In genomic region chr5:141513021-141513626, GRCh38 we compare ENCODE assay signal across 8 cellular contexts. TPM values are rescaled to one million over a fixed set of nuclear protein-coding genes. Genes with fewer than 3 reads are reported as not detected.
DNase-seq lines count a peak whose midpoint lies in the region; ATAC-seq and TF ChIP-seq lines count a peak whose summit lies in the region.

No MANE protein-coding gene starts in this region.

- POLR2A ChIA-PET in AG04449 (lab: Yijun Ruan, JAX): interaction anchor here (0.7 to 3.9 kb wide), 9 partner anchors 10 to 93 kb away, joined by 3 to 13 read pairs (median 6); partner anchors contain the start of genes PCDHGA11, PCDHGA12, PCDHGC3 and PCDHGC5

- in situ Hi-C loops in transverse colon (cut with MboI; ENCODE audit: low pct_ligation_motif_present in 1 of 4, low pct_unique_long_range_greater_than_20kb in 1 of 4, low sequenced_read_pairs in 3 of 4): no loop called here

- H3K36me3 ChIP-seq in transverse colon: peaks cover 0 to 7% (median 0%) of the 10 kb centered on the region in 4 donors

- H3K27ac Mint-ChIP-seq in naive B cell: peak overlapping the region in 5 of 6 donors; percentile 10 to 82 (median 52)

- H3K36me3 Mint-ChIP-seq in naive B cell: peaks cover 11 to 14% of the 10 kb centered on the region in 2 donors

- peak overlapping the region; percentile 81 to 95 (median 90) for H3K4me3 Mint-ChIP-seq in naive B cell

- ATAC-seq in esophagus mucosa (peak; percentile 51), naive B cell (ENCODE audit: low read depth in 2 of 2) (peak; percentile 23 to 40), GM18858 (IDR thresholded peaks at IDR 0.05; ENCODE audit: unreplicated experiment) (no peak), HG03025 (IDR thresholded peaks at IDR 0.05; ENCODE audit: low FRiP score, unreplicated experiment) (no peak)

- H3K9me3 ChIP-seq in transverse colon: no peaks in the 10 kb centered on the region

- intact Hi-C loops in transverse colon (cut with DNase I; ENCODE audit: low total_unique reads): loop anchor here (5.0 kb wide), 1 partner anchor 36 kb away; the partner anchor contains the start of gene PCDHGC3

- no peaks in the 10 kb centered on the region for H3K27me3 Mint-ChIP-seq in naive B cell

- no peak for TF ChIP-seq EP300 in transverse colon (IDR thresholded peaks at IDR 0.05; ENCODE audit: low read depth)

- TF ChIP-seq POLR2A in transverse colon (IDR thresholded peaks at IDR 0.05): no peak

- TF ChIP-seq CTCF in AG04449 (IDR thresholded peaks at IDR 0.05; ENCODE audit: insufficient read depth, low read length, missing control alignments) (no peak), transverse colon (IDR thresholded peaks at IDR 0.05) (no peak)

- WGBS in transverse colon (ENCODE audit: low coverage in 1 of 2), 2 donors: 3 to 13% methylated on average over 7 to 22 of the region's 39 CpGs

- H3K4me1 ChIP-seq in transverse colon: peaks cover 20 to 47% (median 29%) of the 10 kb centered on the region in 4 donors

- CTCF ChIA-PET in AG04449 (lab: Yijun Ruan, JAX): interaction anchor here (0.6 to 37.5 kb wide), 21 partner anchors 4 to 182 kb away, joined by 3 to 856 read pairs (median 5); partner anchors contain the start of genes PCDHGA1, PCDHGA10, PCDHGA11 and PCDHGA12

- peak overlapping the region; percentile 52 for H3K4me3 ChIP-seq in AG04449 (ENCODE audit: low read depth, low read length)
- peak overlapping the region; percentile 43 to 50 (median 48) for H3K4me3 ChIP-seq in transverse colon

- no peak for DNase-seq in AG04449 (ENCODE audit: low read depth, low spot score)
- peak; percentile 79 for DNase-seq in NAMALWA (ENCODE audit: low spot score)
- DNase-seq in activated CD8-positive, alpha-beta memory T cell treated with anti-CD3 and anti-CD28 coated beads, Interleukin-2, amount 50 U/mL, for 4 hours: peak; percentile 34
- no peak for DNase-seq in naive B cell
- DNase-seq in transverse colon: no peak

- peaks cover 50 to 72% (median 60%) of the 10 kb centered on the region in 3 donors for H3K4me1 Mint-ChIP-seq in naive B cell

- peaks cover 0 to 5% (median 0%) of the 10 kb centered on the region in 7 donors for H3K9me3 Mint-ChIP-seq in naive B cell

- H3K27me3 ChIP-seq in transverse colon: no peaks in the 10 kb centered on the region

- peak overlapping the region; percentile 78 to 91 (median 89) for H3K27ac ChIP-seq in transverse colon

RNA-seq across cellular contexts. Expression of gene PCDHGC5, which starts 24.2 kb away (rescaled TPM):
- total RNA-seq in esophagus mucosa (1.0 TPM), transverse colon (1 to 10 TPM in 2 of 4 donors, under 1 TPM in 2; 0.20 to 2.5 (median 1.0) TPM)
- polyA plus RNA-seq in naive B cell (ENCODE audit: low read depth in 6 of 6): not detected

RNA-seq across cellular contexts. Expression of gene PCDHGC4, which starts 28.3 kb away (rescaled TPM):
- total RNA-seq in esophagus mucosa (1.1 TPM), transverse colon (10 to 100 TPM in 1 of 4 donors, 1 to 10 TPM in 3; 1.8 to 26.5 (median 2.7) TPM)
- not detected for polyA plus RNA-seq in naive B cell (ENCODE audit: low read depth in 6 of 6)

RNA-seq across cellular contexts. Expression of gene PCDHGC3, which starts 37.4 kb away (rescaled TPM):
- total RNA-seq in esophagus mucosa (38.8 TPM), transverse colon (10 to 100 TPM in 3 of 4 donors, 1 to 10 TPM in 1; 6.0 to 17.0 (median 13.6) TPM)
- under 1 TPM in 3 of 6 donors, not detected in 3; 0.35 to 0.86 (median 0.61) TPM for polyA plus RNA-seq in naive B cell (ENCODE audit: low read depth in 6 of 6)

Comparison
In these comparisons a context has a peak if more than half of its experiments do, and no peak if none do; other contexts are left out.
1. DNase-seq: peak in NAMALWA (single experiment) and activated CD8-positive, alpha-beta memory T cell treated with anti-CD3 and anti-CD28 coated beads, Interleukin-2, amount 50 U/mL, for 4 hours (single experiment); none in AG04449 (single experiment), naive B cell (single experiment) and transverse colon (single experiment).
2. ATAC-seq: peak in esophagus mucosa (single experiment) and naive B cell (2 of 2); none in GM18858 (single experiment) and HG03025 (single experiment).